ENCODE assay signal across 27 cellular contexts in genomic region chr7:56483153-56483552, GRCh38.
"Had no signal": no experiment of that assay in that cellular context is flagged by ENCODE, and none has a peak within 500 bp of the region (broad histone marks: within the 10 kb centered on the region; RNA-seq: fewer than 3 reads in every experiment).

No MANE protein-coding gene starts in this region.

- H3K4me1 ChIP-seq: breast epithelium, right lobe of liver, thyroid gland, upper lobe of left lung had no signal

- H3K27me3 ChIP-seq: breast epithelium, neutrophil, ovary, right lobe of liver, thyroid gland, upper lobe of left lung had no signal

- H3K4me1 Mint-ChIP-seq: activated CD8-positive, alpha-beta memory T cell treated with anti-CD3 and anti-CD28 coated beads, Interleukin-2, amount 10 ng/mL, durations not matched to agents 7 days and 5 days; immature natural killer cell; mesothelial cell of epicardium; naive B cell; nephron progenitor cell had no signal

- H3K4me3 ChIP-seq: breast epithelium, ovary, right lobe of liver, thyroid gland, upper lobe of left lung had no signal

- H3K4me3 Mint-ChIP-seq: activated CD8-positive, alpha-beta memory T cell treated with anti-CD3 and anti-CD28 coated beads, Interleukin-2, amount 10 ng/mL, durations not matched to agents 7 days and 5 days; activated CD8-positive, alpha-beta T cell treated with anti-CD3 and anti-CD28 coated beads, Interleukin-2, amount 10 ng/mL, durations not matched to agents 7 days and 5 days; immature natural killer cell; mesothelial cell of epicardium; nephron progenitor cell; stimulated activated naive CD8-positive, alpha-beta T cell treated with anti-CD3 and anti-CD28 coated beads, Interleukin-15, Interleukin-2, amounts not matched to agents 100 ng/mL and 50 ng/mL, for 24 hours had no signal

- H3K9me3 ChIP-seq: thyroid gland had no signal

- ATAC-seq: activated CD8-positive, alpha-beta memory T cell treated with anti-CD3 and anti-CD28 coated beads, Interleukin-2, amount 10 ng/mL, durations not matched to agents 7 days and 5 days; activated CD8-positive, alpha-beta T cell treated with anti-CD3 and anti-CD28 coated beads, Interleukin-2, amount 10 ng/mL, durations not matched to agents 7 days and 5 days; activated naive CD4-positive, alpha-beta T cell treated with anti-CD3 and anti-CD28 coated beads, Interleukin-2, amount 50 U/mL, for 72 hours; left colon had no signal

- DNase-seq: activated CD4-positive, alpha-beta T cell treated with anti-CD3 and anti-CD28 coated beads for 1 hour; activated CD8-positive, alpha-beta memory T cell treated with anti-CD3 and anti-CD28 coated beads, Interleukin-2, amount 10 ng/mL, durations not matched to agents 7 days and 5 days; activated CD8-positive, alpha-beta T cell treated with anti-CD3 and anti-CD28 coated beads, Interleukin-2, amount 10 ng/mL, durations not matched to agents 7 days and 5 days; activated T-cell treated with anti-CD3 and anti-CD28 coated beads, Interleukin-2, amount 50 U/mL, for 48 hours; central memory CD4-positive, alpha-beta T cell; foreskin fibroblast; head of caudate nucleus; hypothalamus; immature natural killer cell; kidney; left colon; naive B cell; nephron progenitor cell; ovary; right lobe of liver; stimulated activated CD4-positive, alpha-beta T cell treated with anti-CD3 and anti-CD28 coated beads, Interleukin-2, amount 100 ng/mL, for 48 hours; substantia nigra; T-helper 9 cell; thyroid gland had no signal

- H3K27ac ChIP-seq: breast epithelium, neutrophil, ovary, right lobe of liver, thyroid gland, upper lobe of left lung had no signal

- H3K27ac Mint-ChIP-seq: activated CD8-positive, alpha-beta memory T cell treated with anti-CD3 and anti-CD28 coated beads, Interleukin-2, amount 10 ng/mL, durations not matched to agents 7 days and 5 days; activated CD8-positive, alpha-beta T cell treated with anti-CD3 and anti-CD28 coated beads, Interleukin-2, amount 10 ng/mL, durations not matched to agents 7 days and 5 days; activated naive CD4-positive, alpha-beta T cell treated with anti-CD3 and anti-CD28 coated beads, Interleukin-2, amount 50 U/mL, for 72 hours; activated T-helper 2 cell treated with anti-CD3 and anti-CD28 coated beads, Interferon-gamma antibody, Interleukin-2, Interleukin-4, amounts not matched to agents 10 μg/mL and 5 μg/mL and 100 μg/mL, durations not matched to agents 14 hours and 24 hours and 36 hours; immature natural killer cell; mesothelial cell of epicardium; naive B cell; nephron progenitor cell; progenitor cell of endocrine pancreas; stimulated activated naive CD8-positive, alpha-beta T cell treated with anti-CD3 and anti-CD28 coated beads, Interleukin-15, Interleukin-2, amounts not matched to agents 100 ng/mL and 50 ng/mL, for 24 hours had no signal

- H3K36me3 ChIP-seq: breast epithelium, neutrophil, ovary, right lobe of liver, thyroid gland, upper lobe of left lung had no signal

- H3K27me3 Mint-ChIP-seq: activated CD8-positive, alpha-beta memory T cell treated with anti-CD3 and anti-CD28 coated beads, Interleukin-2, amount 10 ng/mL, durations not matched to agents 7 days and 5 days; naive B cell; progenitor cell of endocrine pancreas; stimulated activated naive CD8-positive, alpha-beta T cell treated with anti-CD3 and anti-CD28 coated beads, Interleukin-15, Interleukin-2, amounts not matched to agents 100 ng/mL and 50 ng/mL, for 24 hours had no signal
